Comparison of ENCODE assay signal across 26 cellular contexts in genomic region chr1:85060038-85060437, GRCh38. TPM values are rescaled to one million over a fixed set of nuclear protein-coding genes. Genes with fewer than 3 reads are reported as not detected.
"Had no signal": no experiment of that assay in that cellular context is flagged by ENCODE, and none has a peak within 500 bp of the region (broad histone marks: within the 10 kb centered on the region; RNA-seq: fewer than 3 reads in every experiment).

No MANE protein-coding gene starts in this region.

- H3K36me3 Mint-ChIP-seq: immature natural killer cell; naive thymus-derived CD8-positive, alpha-beta T cell; stimulated activated naive B cell treated with anti-CD40 and anti-IgM and Interleukin-4, amounts not matched to agents 10 μg/mL and 1 μg/mL and 100 μg/mL, for 72 hours had no signal

- H3K9me3 ChIP-seq: left lung, lower lobe of right lung, ovary, right atrium auricular region, stomach, testis, thyroid gland, transverse colon, uterus had no signal

- H3K27me3 ChIP-seq: left lung, ovary, right atrium auricular region, stomach, testis, thyroid gland, transverse colon, uterus had no signal

- H3K4me3 ChIP-seq: left lung, lower lobe of right lung, ovary, right atrium auricular region, skin epidermis, stomach, testis, thyroid gland, transverse colon, uterus had no signal

- ATAC-seq: left colon; left lung; lower lobe of right lung; naive thymus-derived CD8-positive, alpha-beta T cell; sciatic nerve; stimulated activated naive B cell treated with anti-CD40 and anti-IgM and Interleukin-4, amounts not matched to agents 10 μg/mL and 1 μg/mL and 100 μg/mL, for 72 hours; stimulated activated naive CD8-positive, alpha-beta T cell treated with anti-CD3 and anti-CD28 coated beads, Interleukin-15, Interleukin-2, amounts not matched to agents 100 U/mL and 50 U/mL, for 24 hours had no signal

- DNase-seq: hypothalamus; immature natural killer cell; kidney; left colon; left lung; lower lobe of right lung; mammary epithelial cell; mesenchymal stem cell; naive thymus-derived CD8-positive, alpha-beta T cell; nephron progenitor cell; ovary; stimulated activated CD4-positive, alpha-beta T cell treated with anti-CD3 and anti-CD28 coated beads, Interleukin-12 subunit alpha, Interleukin-12 subunit beta, amount 100 ng/mL, for 4 hours; stimulated activated CD4-positive, alpha-beta T cell treated with anti-CD3 and anti-CD28 coated beads, Interleukin-15, amount 100 ng/mL, for 24 hours; stimulated activated CD4-positive, alpha-beta T cell treated with anti-CD3 and anti-CD28 coated beads, Interleukin-2, amount 100 ng/mL, for 24 hours; stimulated activated CD4-positive, alpha-beta T cell treated with anti-CD3 and anti-CD28 coated beads, Interleukin-4, amount 100 ng/mL, for 1 hour; stimulated activated naive B cell treated with anti-CD40 and anti-IgM and Interleukin-4, amounts not matched to agents 10 μg/mL and 1 μg/mL and 100 μg/mL, for 72 hours; stimulated activated naive CD8-positive, alpha-beta T cell treated with anti-CD3 and anti-CD28 coated beads, Interleukin-15, Interleukin-2, amounts not matched to agents 100 U/mL and 50 U/mL, for 24 hours; stomach; testis; thyroid gland; transverse colon; uterus had no signal

- H3K4me1 ChIP-seq: left lung, lower lobe of right lung, testis, uterus had no signal

- H3K9me3 Mint-ChIP-seq: naive thymus-derived CD8-positive, alpha-beta T cell; nephron progenitor cell; stimulated activated naive B cell treated with anti-CD40 and anti-IgM and Interleukin-4, amounts not matched to agents 10 μg/mL and 1 μg/mL and 100 μg/mL, for 72 hours had no signal

- H3K36me3 ChIP-seq: left lung, lower lobe of right lung, ovary, right atrium auricular region, stomach, thyroid gland, transverse colon, uterus had no signal

- H3K27ac ChIP-seq: left lung, lower lobe of right lung, ovary, right atrium auricular region, skin epidermis, stomach, testis, thyroid gland, transverse colon, uterus had no signal

- H3K27ac Mint-ChIP-seq: immature natural killer cell; nephron progenitor cell; progenitor cell of endocrine pancreas; stimulated activated naive B cell treated with anti-CD40 and anti-IgM and Interleukin-4, amounts not matched to agents 10 μg/mL and 1 μg/mL and 100 μg/mL, for 72 hours had no signal

RNA-seq across cellular contexts. Expression of gene MCOLN3, which starts 11.7 kb away (rescaled TPM):
- total RNA-seq: naive thymus-derived CD8-positive, alpha-beta T cell had no signal
- polyA plus RNA-seq: immature natural killer cell had no signal
